In genomic region chr11:17012712-17013547, GRCh38 we compare ENCODE assay signal across 1 cellular context.
TF ChIP-seq lines count a peak whose summit lies in the region.

No MANE protein-coding gene starts in this region.

TF ChIP-seq in HepG2, 621 proteins besides CTCF, POLR2A, EP300 and RAD21 (continued from another document and continues in another):
- TF ChIP-seq ZNF142 (CRISPR knock-in tag; IDR thresholded peaks at IDR 0.05) (peak; percentile 50; the same call in 1 of the 2 replicates), TFDP1 (CRISPR knock-in tag; IDR thresholded peaks at IDR 0.05; ENCODE audit: borderline replicate concordance) (peak; percentile 31; the same call in 1 of the 2 replicates), HNF4A (CRISPR knock-in tag; IDR thresholded peaks at IDR 0.05) (peak; percentile 73), TRIM24 (CRISPR knock-in tag; IDR thresholded peaks at IDR 0.05) (no peak), CAMTA2 (CRISPR knock-in tag; IDR thresholded peaks at IDR 0.05; ENCODE audit: borderline replicate concordance) (no peak), PHF21A (CRISPR knock-in tag; IDR thresholded peaks at IDR 0.05) (peak; percentile 93), ZNF12 (CRISPR knock-in tag; IDR thresholded peaks at IDR 0.05) (peak; percentile 81), ARID2 (CRISPR knock-in tag; IDR thresholded peaks at IDR 0.05; ENCODE audit: borderline replicate concordance) (no peak), PCBP1 (IDR thresholded peaks at IDR 0.05; ENCODE audit: borderline replicate concordance, low read depth, low read length) (0 out of 2 replicates have a peak, but pooled peaks have one; percentile 64), ZNF576 (CRISPR knock-in tag; IDR thresholded peaks at IDR 0.05) (no peak), NFAT5 (CRISPR knock-in tag; IDR thresholded peaks at IDR 0.05) (no peak), HIC2 (CRISPR knock-in tag; IDR thresholded peaks at IDR 0.05; ENCODE audit: low read depth) (peak; percentile 65; the same call in 1 of the 2 replicates), CREM (IDR thresholded peaks at IDR 0.05) (peak; percentile 44; the same call in 1 of the 2 replicates), CREM (CRISPR knock-in tag; IDR thresholded peaks at IDR 0.05) (no peak), ZNF816 (CRISPR knock-in tag; IDR thresholded peaks at IDR 0.05; ENCODE audit: borderline replicate concordance) (no peak), MYC (CRISPR knock-in tag; IDR thresholded peaks at IDR 0.05; ENCODE audit: borderline replicate concordance) (no peak), SIX1 (CRISPR knock-in tag; IDR thresholded peaks at IDR 0.05; ENCODE audit: borderline replicate concordance) (0 out of 2 replicates have a peak, but pooled peaks have one; percentile 5), HDAC1 (CRISPR knock-in tag; IDR thresholded peaks at IDR 0.05) (peak; percentile 79), TFAP4 (IDR thresholded peaks at IDR 0.05; ENCODE audit: borderline replicate concordance, low read depth) (peak; percentile 69; the same call in 1 of the 2 replicates), ZNF556 (CRISPR knock-in tag; IDR thresholded peaks at IDR 0.05; ENCODE audit: borderline replicate concordance) (peak; percentile 11; the same call in 1 of the 2 replicates), RBFOX2 (IDR thresholded peaks at IDR 0.05; ENCODE audit: low read depth, low read length) (no peak), ZNF282 (IDR thresholded peaks at IDR 0.05; ENCODE audit: partially characterized antibody) (no peak), SIN3B (IDR thresholded peaks at IDR 0.05; ENCODE audit: low read length) (no peak), GTF2F1 (IDR thresholded peaks at IDR 0.05; ENCODE audit: low read length) (no peak), CEBPZ (IDR thresholded peaks at IDR 0.05; ENCODE audit: low read length) (no peak), ZNF547 (CRISPR knock-in tag; IDR thresholded peaks at IDR 0.05) (no peak; the same call in 1 of the 2 replicates), HMG20B (CRISPR knock-in tag; conservative IDR thresholded peaks at IDR 0.05) (0 out of 2 replicates have a peak, but pooled peaks have one; percentile 54), KMT2A (CRISPR knock-in tag; IDR thresholded peaks at IDR 0.05) (peak; percentile 65), HOXA3 (CRISPR knock-in tag; IDR thresholded peaks at IDR 0.05) (peak; percentile 79), NFE2L1 (CRISPR knock-in tag; IDR thresholded peaks at IDR 0.05; ENCODE audit: borderline replicate concordance) (no peak), NKX3-1 (CRISPR knock-in tag; IDR thresholded peaks at IDR 0.05) (no peak), HNRNPLL (IDR thresholded peaks at IDR 0.05; ENCODE audit: low read depth, low read length, poor library complexity, severe bottlenecking) (peak; percentile 95), TRAFD1 (CRISPR knock-in tag; IDR thresholded peaks at IDR 0.05; ENCODE audit: borderline replicate concordance) (no peak), ZBTB33 (CRISPR knock-in tag; IDR thresholded peaks at IDR 0.05) (no peak), HNRNPL (IDR thresholded peaks at IDR 0.05; ENCODE audit: low read depth, low read length) (peak; percentile 84), SMAD9 (CRISPR knock-in tag; IDR thresholded peaks at IDR 0.05) (no peak)
